15 cellular contexts compared by ENCODE assay signal in genomic region chr3:182920515-182921084, GRCh38. TPM values are rescaled to one million over a fixed set of nuclear protein-coding genes. Genes with fewer than 3 reads are reported as not detected.
DNase-seq lines count a peak whose midpoint lies in the region; ATAC-seq, FAIRE-seq and TF ChIP-seq lines count a peak whose summit lies in the region.
"Had no signal": no experiment of that assay in that cellular context is flagged by ENCODE, and none has a peak within 500 bp of the region (broad histone marks: within the 10 kb centered on the region; RNA-seq: fewer than 3 reads in every experiment).

No MANE protein-coding gene starts in this region.

- no peak overlapping the region for H4K91ac ChIP-seq in H1 (replicated peaks; ENCODE audit: insufficient read length, low read length)

- H2BK20ac ChIP-seq in H1 (ENCODE audit: low read length), result no peak overlapping the region; the same call in 1 of the 2 replicates

- peak overlapping the region; percentile 92 for H3K27ac Mint-ChIP-seq in nephron progenitor cell
- H3K27ac Mint-ChIP-seq: CD8-positive, alpha-beta T cell had no signal

- no peak overlapping the region for H3K4ac ChIP-seq in H1 (replicated peaks; ENCODE audit: insufficient read length, low read depth, low read length)

- no peak overlapping the region for H2AK5ac ChIP-seq in H1 (ENCODE audit: low read depth, low read length)

- H3K27ac ChIP-seq in DND-41 (ENCODE audit: low read length), result 0 out of 2 replicates have a peak overlapping the region, but pooled peaks have one; percentile 33
- no peak overlapping the region for H3K27ac ChIP-seq in H1 (ENCODE audit: low read depth, low read length)

- no peak overlapping the region for H2BK12ac ChIP-seq in H1 (ENCODE audit: low read depth, low read length)

- H3K9me3 Mint-ChIP-seq in nephron progenitor cell, result no peaks in the 10 kb centered on the region
- H3K9me3 Mint-ChIP-seq: CD8-positive, alpha-beta T cell had no signal

- peaks cover 20% of the 10 kb centered on the region for H3K36me3 Mint-ChIP-seq in nephron progenitor cell (ENCODE audit: low read depth)

- H3K9ac ChIP-seq in DND-41 (ENCODE audit: low read depth, low read length) (no peak overlapping the region), H1 (replicated peaks in 1 of 4; ENCODE audit: extremely low read depth in 1 of 4, low read depth in 3 of 4, low read length in 3 of 4) (no peak overlapping the region; a peak in 2 of 7 replicates)

- no peak overlapping the region for H3K14ac ChIP-seq in H1 (ENCODE audit: insufficient read length)

- H2BK120ac ChIP-seq in H1 (replicated peaks; ENCODE audit: low read depth, low read length), result no peak overlapping the region

- no peak overlapping the region for H3K56ac ChIP-seq in H1 (replicated peaks; ENCODE audit: insufficient read length, low read depth, low read length)

- H3K23me2 ChIP-seq in H1 (ENCODE audit: low read depth, low read length), result 0 out of 2 replicates have a peak, but pooled peaks cover under 1% of the 10 kb centered on the region

- H3K9me3 ChIP-seq in DND-41 (ENCODE audit: insufficient read depth, low read length, severe bottlenecking), result no peaks in the 10 kb centered on the region
- no peaks in the 10 kb centered on the region for H3K9me3 ChIP-seq in H1 (ENCODE audit: insufficient read depth in 2 of 2, low read depth in 1 of 2, low read length in 1 of 2)
- H3K9me3 ChIP-seq: MG63 had no signal

- FAIRE-seq in H1 (lab: Jason Lieb, UNC), result no peak

- H3K79me2 ChIP-seq in DND-41 (ENCODE audit: insufficient read depth, low read length) (no peaks in the 10 kb centered on the region), H1 (ENCODE audit: control insufficient read depth in 1 of 2, insufficient read depth in 2 of 2, low read length in 2 of 2) (no peaks in the 10 kb centered on the region)

- H2BK5ac ChIP-seq in H1 (ENCODE audit: low read depth, low read length), result no peak overlapping the region

- no peak overlapping the region for H3K4me2 ChIP-seq in DND-41 (ENCODE audit: insufficient read depth, low read length)
- no peak overlapping the region for H3K4me2 ChIP-seq in H1 (ENCODE audit: insufficient read depth in 1 of 2, low read depth in 2 of 2, low read length in 2 of 2)

- no peak overlapping the region for H4K8ac ChIP-seq in H1 (ENCODE audit: extremely low read depth, insufficient read depth, low read length)

- CTCF ChIA-PET in H1 (lab: Charles Lee; ENCODE audit: partially characterized antibody), result interaction anchor here (1.6 kb wide), 1 partner anchor 210 kb away, joined by 5 read pairs; no protein-coding TSS in a partner anchor

- H3K36me3 ChIP-seq in DND-41 (ENCODE audit: insufficient read depth, low read length), result peaks cover 7% of the 10 kb centered on the region; the same call in 1 of the 2 replicates
- no peaks in the 10 kb centered on the region for H3K36me3 ChIP-seq in H1 (ENCODE audit: control insufficient read depth in 2 of 4, insufficient read depth in 4 of 4, low read length in 3 of 4)
- H3K36me3 ChIP-seq: MG63 had no signal

- H3K4me3 Mint-ChIP-seq in nephron progenitor cell, result no peak overlapping the region
- H3K4me3 Mint-ChIP-seq: CD8-positive, alpha-beta T cell had no signal

- no peak overlapping the region for H3K4me3 ChIP-seq in DND-41 (ENCODE audit: low read depth in 1 of 2, low read length in 2 of 2)
- H3K4me3 ChIP-seq in H1 (ENCODE audit: extremely low read depth in 1 of 4, insufficient read depth in 2 of 4, low read depth in 3 of 4, low read length in 4 of 4), result no peak overlapping the region
- H3K4me3 ChIP-seq: MG63 had no signal

- no peaks in the 10 kb centered on the region for H3K27me3 Mint-ChIP-seq in nephron progenitor cell (ENCODE audit: low read depth, poor library complexity)

- TF ChIP-seq CTCF in DND-41 (IDR thresholded peaks at IDR 0.05; ENCODE audit: borderline replicate concordance, extremely low read depth, low read length, poor library complexity, severe bottlenecking) (no peak), H1 (IDR thresholded peaks at IDR 0.05; ENCODE audit: control extremely low read depth in 1 of 3, insufficient read depth in 1 of 3, low read depth in 1 of 3, low read length in 3 of 3) (no peak), nephron progenitor cell (IDR thresholded peaks at IDR 0.05) (no peak)

- no peak for TF ChIP-seq EP300 in H1 (IDR thresholded peaks at IDR 0.05; ENCODE audit: borderline replicate concordance in 1 of 2, low read depth in 2 of 2, low read length in 2 of 2)

- H3K79me1 ChIP-seq in H1 (ENCODE audit: low read depth, low read length), result no peaks in the 10 kb centered on the region

- peak; percentile 69 for ATAC-seq in DND-41 (ENCODE audit: insufficient read depth, low read depth)
- no peak for ATAC-seq in GM21381 (IDR thresholded peaks at IDR 0.05; ENCODE audit: unreplicated experiment)
- ATAC-seq in GM18909 (IDR thresholded peaks at IDR 0.05; ENCODE audit: poor library complexity, unreplicated experiment), result no peak
- ATAC-seq: CD8-positive, alpha-beta T cell; stimulated activated naive CD8-positive, alpha-beta T cell treated with anti-CD3 and anti-CD28 coated beads, Interleukin-15, Interleukin-2, amounts not matched to agents 100 U/mL and 50 U/mL, for 24 hours had no signal

- no peak overlapping the region for H2AFZ ChIP-seq in DND-41 (ENCODE audit: low read depth, low read length)
- 0 out of 2 replicates have a peak overlapping the region, but pooled peaks have one; percentile 61 for H2AFZ ChIP-seq in H1 (ENCODE audit: low read length)

- H2BK15ac ChIP-seq in H1 (ENCODE audit: low read length), result no peak overlapping the region

- DNase-seq in DND-41, result no peak
- DNase-seq in LHCN-M2 (ENCODE audit: low read depth), result peak; percentile 26
- peak; percentile 23 to 54 for DNase-seq in H1 (ENCODE audit: low read depth in 1 of 2, low spot score in 2 of 2)
- DNase-seq in nephron progenitor cell, result no peak
- DNase-seq in cerebellar nuclear complex (lab: John Stamatoyannopoulos, UW), result no peak
- DNase-seq in NCI-H524 treated with DMSO at 0.1 percent for 48 hours (lab: John Stamatoyannopoulos, UW), result no peak
- DNase-seq: activated gamma-delta T cell treated with Interleukin-2 at 50 U/mL for 16 hours; CD8-positive, alpha-beta T cell; MG63; NCI-H446 treated with DMSO at 0.1 percent for 48 hours; SHP77 treated with DMSO at 0.1 percent for 48 hours; stimulated activated CD4-positive, alpha-beta T cell treated with anti-CD3 and anti-CD28 coated beads, Interleukin-2, amount 100 ng/mL, for 48 hours; stimulated activated naive CD8-positive, alpha-beta T cell treated with anti-CD3 and anti-CD28 coated beads, Interleukin-15, Interleukin-2, amounts not matched to agents 100 U/mL and 50 U/mL, for 24 hours had no signal

- H4K20me1 ChIP-seq in DND-41 (ENCODE audit: insufficient read depth, low read length), result no peaks in the 10 kb centered on the region
- no peaks in the 10 kb centered on the region for H4K20me1 ChIP-seq in H1 (replicated peaks in 1 of 2; ENCODE audit: control insufficient read depth in 1 of 2, insufficient read depth in 2 of 2, low read length in 2 of 2)

- 70% methylated on average over 9 of the region's 9 CpGs; no CpG with 5 or more reads in 1 of the 2 experiments for WGBS in H1 (ENCODE audit: extremely low coverage in 1 of 2, insufficient coverage in 1 of 2, insufficient read length in 1 of 2, insufficient replicate concordance in 2 of 2, low coverage in 1 of 2, low lambda C conversion rate in 2 of 2, missing lambda C conversion rate in 1 of 2), 2 experiments

- no peaks in the 10 kb centered on the region for H3K27me3 ChIP-seq in DND-41 (ENCODE audit: insufficient read depth, low read length, poor library complexity)
- H3K27me3 ChIP-seq in H1 (replicated peaks in 1 of 4; ENCODE audit: control insufficient read depth in 3 of 4, extremely low read depth in 1 of 4, insufficient read depth in 3 of 4, low read length in 3 of 4), result no peaks in the 10 kb centered on the region
- H3K27me3 ChIP-seq: MG63 had no signal

- no peak overlapping the region for H3K23ac ChIP-seq in H1 (ENCODE audit: insufficient read length)

- H4K5ac ChIP-seq in H1 (ENCODE audit: insufficient read length, low read depth, low read length), result no peak overlapping the region

- H3K4me1 ChIP-seq in DND-41 (ENCODE audit: insufficient read depth, low read length), result peaks cover 5% of the 10 kb centered on the region
- H3K4me1 ChIP-seq in H1 (replicated peaks in 1 of 4; ENCODE audit: control insufficient read depth in 3 of 4, insufficient read depth in 4 of 4, low read length in 3 of 4), result peaks cover 0 to 6% (median 3%) of the 10 kb centered on the region in 4 experiments; a peak in 5 of 7 replicates

- TF ChIP-seq RAD21 in H1 (IDR thresholded peaks at IDR 0.05 in 1 of 2, conservative IDR thresholded peaks at IDR 0.05 in 1 of 2; ENCODE audit: low read depth in 2 of 2, low read length in 2 of 2), result 0 out of 4 replicates have a peak, but pooled peaks of 1 of the 2 experiments have one; percentile 5

- H3K18ac ChIP-seq in H1 (ENCODE audit: extremely low read depth, low read length), result no peak overlapping the region

- TF ChIP-seq POLR2A in H1 (IDR thresholded peaks at IDR 0.05; ENCODE audit: control extremely low read depth in 1 of 2, low read depth in 2 of 2, low read length in 2 of 2), result no peak

- H3K4me1 Mint-ChIP-seq in nephron progenitor cell, result peaks cover 14% of the 10 kb centered on the region

- POLR2A ChIA-PET in H1 (lab: Charles Lee; ENCODE audit: partially characterized antibody), result interaction anchor here (0.6 kb wide), 1 partner anchor 235 kb away, joined by 4 read pairs; no protein-coding TSS in a partner anchor

TF ChIP-seq in H1, 55 proteins besides CTCF, POLR2A, EP300 and RAD21 (continues in another document):
- no peak for TF ChIP-seq JUND (IDR thresholded peaks at IDR 0.05; ENCODE audit: low read length)
- TF ChIP-seq BACH1 (IDR thresholded peaks at IDR 0.05; ENCODE audit: low read length), result peak; percentile 94
- no peak for TF ChIP-seq TEAD4 (IDR thresholded peaks at IDR 0.05; ENCODE audit: low read depth, low read length)
- no peak for TF ChIP-seq CHD2 (IDR thresholded peaks at IDR 0.05; ENCODE audit: low read length)
- TF ChIP-seq RBBP5 (IDR thresholded peaks at IDR 0.05; ENCODE audit: borderline replicate concordance, low read depth, low read length), result no peak
- TF ChIP-seq KDM5A (IDR thresholded peaks at IDR 0.05; ENCODE audit: low read length), result no peak
- TF ChIP-seq TBP (IDR thresholded peaks at IDR 0.05; ENCODE audit: low read depth, low read length), result no peak
- TF ChIP-seq JUN (IDR thresholded peaks at IDR 0.05; ENCODE audit: low read depth, low read length), result no peak

RNA-seq across cellular contexts. Expression of gene DCUN1D1, which starts 59.7 kb away (rescaled TPM):
- 25.0 and 26.2 TPM in 2 replicates for total RNA-seq in LHCN-M2 (2014; rRNA removed)
- 6.9 TPM for polyA plus RNA-seq in LHCN-M2 (2012)
- 70.3 and 76.7 TPM in 2 replicates for total RNA-seq in H1 (2021; fragmentation: NEBNext Ultra II Directional; extraction: Animal tissue kit (Norgen Biotek cat#: 25700))
- polyA plus RNA-seq in H1 (2011; rRNA removed), result 5.2 and 6.8 TPM in 2 replicates
- 8.2 TPM for polyA plus RNA-seq in H1 (2011; cell fraction: cytosol; rRNA removed)
- polyA plus RNA-seq in H1 (2011; cell fraction: nucleus; rRNA removed), result 4.6 TPM
- 12.5 to 29.5 TPM (median 17.2 TPM) in 4 replicates for polyA plus RNA-seq in H1 (2012, experiment 1 of 2)
- 2.8 TPM for polyA plus RNA-seq in H1 (2012, experiment 2 of 2)
- 50.7 TPM for polyA plus RNA-seq in H1 (2013, experiment 1 of 2)
- polyA plus RNA-seq in H1 (2013, experiment 2 of 2), result 48.3 TPM
- 23.6 and 46.2 TPM in 2 replicates for polyA minus RNA-seq in H1 (2011; rRNA and poly(A)+ RNA removed)
- 21.1 TPM for polyA minus RNA-seq in H1 (2011; cell fraction: cytosol; rRNA and poly(A)+ RNA removed)
- polyA minus RNA-seq in H1 (2011; cell fraction: nucleus; rRNA and poly(A)+ RNA removed), result 46.4 TPM

Comparison
In these comparisons a context has a peak if more than half of its experiments do, and no peak if none do; other contexts are left out.
1. DNase-seq: peak in LHCN-M2 (single experiment) and H1 (2 of 2); none in DND-41 (single experiment), nephron progenitor cell (single experiment), cerebellar nuclear complex (0 of 2) and NCI-H524 treated with DMSO at 0.1 percent for 48 hours (single experiment).